8 cellular contexts compared by ENCODE assay signal in the genomic region with DNA sequence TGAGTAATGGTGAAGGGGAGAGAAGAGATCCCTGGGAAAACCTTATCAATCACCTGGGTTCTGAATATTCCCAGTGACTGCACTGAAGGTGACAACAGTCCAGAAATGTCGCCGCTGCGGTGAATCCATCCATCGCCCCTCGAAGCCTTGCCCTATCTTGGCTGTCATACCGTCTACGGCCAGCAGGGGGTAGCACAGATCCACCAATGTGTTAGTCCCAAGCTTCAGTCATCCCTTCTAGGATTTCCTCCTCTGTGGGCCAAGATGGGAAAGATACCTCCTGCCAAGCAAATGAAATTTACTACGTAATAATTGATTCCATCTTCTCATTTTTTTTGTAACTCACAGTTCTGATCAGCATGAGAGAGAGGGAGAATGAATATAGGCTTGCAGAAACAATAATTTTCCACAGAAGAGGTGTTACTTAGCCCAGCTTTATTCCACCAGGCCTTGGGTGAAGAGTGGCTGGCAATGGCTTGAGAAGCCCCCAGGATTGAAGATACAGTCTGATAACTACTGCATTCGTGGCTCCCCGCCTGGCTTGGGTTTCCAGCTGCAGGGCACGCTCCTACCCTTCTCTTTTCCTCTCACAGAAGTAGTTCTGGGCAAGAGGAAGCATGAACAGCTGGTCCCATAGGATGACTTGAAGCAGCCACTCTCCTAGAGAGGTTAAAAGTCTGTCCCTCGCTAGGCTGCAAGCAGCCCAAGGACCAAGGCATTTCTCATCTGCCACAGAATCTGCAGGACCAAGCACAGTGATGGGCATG. TPM values are rescaled to one million over a fixed set of nuclear protein-coding genes. Genes with fewer than 3 reads are reported as not detected.
A peak's percentile ranks its signal among the peaks of the same experiment; 100 is the strongest.
DNase-seq lines count a peak whose midpoint lies in the region; ATAC-seq and TF ChIP-seq lines count a peak whose summit lies in the region.

No MANE protein-coding gene starts in this region.

- H3K9me3 Mint-ChIP-seq in Calu3 (ENCODE audit: low read depth, unreplicated experiment) = no peaks in the 10 kb centered on the region
- H3K9me3 Mint-ChIP-seq in natural killer cell = no peaks in the 10 kb centered on the region

- H2AFZ ChIP-seq in Karpas-422 (ENCODE audit: low read length) = no peak overlapping the region
- no peak overlapping the region for H2AFZ ChIP-seq in PC-9

- no peaks in the 10 kb centered on the region for H3K79me2 ChIP-seq in Karpas-422 (ENCODE audit: low read length)
- H3K79me2 ChIP-seq in PC-9 (ENCODE audit: low read depth) = no peaks in the 10 kb centered on the region

- intact Hi-C loops in Calu3 (cut with micrococcal nuclease; ENCODE audit: unreplicated experiment) = loop anchor here (1.0 kb wide), 3 partner anchors 16 to 206 kb away; no protein-coding TSS in a partner anchor
- intact Hi-C loops in PC-9 (cut with micrococcal nuclease; ENCODE audit: unreplicated experiment) = loop anchor here (1.0 to 5.0 kb wide), 3 partner anchors 166 to 633 kb away; no protein-coding TSS in a partner anchor
- intact Hi-C loops in natural killer cell (cut with micrococcal nuclease) = loop anchor here (1.0 to 2.0 kb wide), 3 partner anchors 16 to 166 kb away; no protein-coding TSS in a partner anchor

- H3K4me3 ChIP-seq in Karpas-422 (ENCODE audit: low read length) (no peak overlapping the region), PC-9 (no peak overlapping the region)

- H4K20me1 ChIP-seq in Karpas-422 (ENCODE audit: insufficient read depth, low read depth, low read length) (peaks cover 6% of the 10 kb centered on the region; the same call in 1 of the 2 replicates), PC-9 (ENCODE audit: insufficient read depth) (no peaks in the 10 kb centered on the region)

- H3F3A ChIP-seq in PC-9 (ENCODE audit: insufficient read depth, low read depth) = peaks cover 31% of the 10 kb centered on the region

- H3K4me1 Mint-ChIP-seq in Calu3 (ENCODE audit: low read depth, unreplicated experiment) (no peaks in the 10 kb centered on the region), natural killer cell (peaks cover 42% of the 10 kb centered on the region in 2 donors)

- no peaks in the 10 kb centered on the region for H3K9me2 ChIP-seq in Karpas-422 (replicated peaks; ENCODE audit: insufficient read depth, low read length)
- no peaks in the 10 kb centered on the region for H3K9me2 ChIP-seq in PC-9 (ENCODE audit: insufficient read depth)

- H3K4me3 Mint-ChIP-seq in Calu3 (ENCODE audit: low read depth, unreplicated experiment) = no peak overlapping the region
- peak overlapping the region; percentile 81 for H3K4me3 Mint-ChIP-seq in natural killer cell

- no peak for TF ChIP-seq POLR2A in erythroblast (IDR thresholded peaks at IDR 0.05; ENCODE audit: low read length)

- DNase-seq in Calu3 (peak; percentile 95), Karpas-422 (peak; percentile 91), PC-9 (peak; percentile 57 to 80), activated T-cell treated with anti-CD3 and anti-CD28 coated beads for 48 hours (ENCODE audit: low read depth) (peak; percentile 78), erythroblast (lab: John Stamatoyannopoulos, UW) (peak; percentile 70 to 88), natural killer cell (peak; percentile 88)
- peak; percentile 93 for DNase-seq in stimulated activated naive CD8-positive, alpha-beta T cell treated with anti-CD3 and anti-CD28 coated beads, Interleukin-15, Interleukin-2, amounts not matched to agents 100 U/mL and 50 U/mL, for 24 hours

- no peaks in the 10 kb centered on the region for H3K9me3 ChIP-seq in Karpas-422 (ENCODE audit: low read length)
- no peaks in the 10 kb centered on the region for H3K9me3 ChIP-seq in PC-9 (ENCODE audit: insufficient read depth, low read depth)

- no peak overlapping the region for H3K4me2 ChIP-seq in Karpas-422 (ENCODE audit: low read depth, low read length, poor library complexity, severe bottlenecking)
- H3K4me2 ChIP-seq in PC-9 = peak overlapping the region; percentile 16; the same call in 1 of the 2 replicates

- H3K36me3 Mint-ChIP-seq in Calu3 (ENCODE audit: insufficient read depth, unreplicated experiment) (peaks cover 16% of the 10 kb centered on the region), natural killer cell (no peaks in the 10 kb centered on the region)

- H3K9ac ChIP-seq in Karpas-422 (ENCODE audit: low read length) = no peak overlapping the region

- H3K27me3 ChIP-seq in Karpas-422 (ENCODE audit: low read length) (no peaks in the 10 kb centered on the region), PC-9 (ENCODE audit: insufficient read depth, low read depth) (no peaks in the 10 kb centered on the region)

- H3K36me3 ChIP-seq in Karpas-422 (ENCODE audit: insufficient read depth, low read length) = no peaks in the 10 kb centered on the region
- no peaks in the 10 kb centered on the region for H3K36me3 ChIP-seq in PC-9 (ENCODE audit: low read depth)

- no peak overlapping the region for H3K27ac Mint-ChIP-seq in Calu3 (ENCODE audit: unreplicated experiment)
- peak overlapping the region in 1 of 2 donors; percentile 76 for H3K27ac Mint-ChIP-seq in natural killer cell

- H3K4me1 ChIP-seq in Karpas-422 (ENCODE audit: low read length) (peaks cover 11% of the 10 kb centered on the region), PC-9 (replicated peaks; ENCODE audit: insufficient read depth) (peaks cover 8% of the 10 kb centered on the region; the same call in 1 of the 2 replicates)

- peak; percentile 98 for TF ChIP-seq CTCF in Calu3 (IDR thresholded peaks at IDR 0.05; ENCODE audit: unreplicated experiment)
- TF ChIP-seq CTCF in PC-9 (conservative IDR thresholded peaks at IDR 0.05) = peak; percentile 98
- peak; percentile 99 for TF ChIP-seq CTCF in natural killer cell (IDR thresholded peaks at IDR 0.05)

- peaks cover 43% of the 10 kb centered on the region for H3K27me3 Mint-ChIP-seq in Calu3 (ENCODE audit: unreplicated experiment)
- H3K27me3 Mint-ChIP-seq in natural killer cell (ENCODE audit: low read depth in 2 of 2) = no peaks in the 10 kb centered on the region

- BruUV-seq in Calu3 (replicated peaks; lab: Mats Ljungman, UMichigan) (no TSS peak), PC-9 (replicated peaks; lab: Mats Ljungman, UMichigan) (no TSS peak)

- no peak overlapping the region for H3K27ac ChIP-seq in Karpas-422 (ENCODE audit: low read length)
- no peak overlapping the region for H3K27ac ChIP-seq in PC-9

- ATAC-seq in natural killer cell (peak; percentile 26 to 64 (median 31)), GM18868 (IDR thresholded peaks at IDR 0.05; ENCODE audit: unreplicated experiment) (no peak)
- no peak for ATAC-seq in stimulated activated naive CD8-positive, alpha-beta T cell treated with anti-CD3 and anti-CD28 coated beads, Interleukin-15, Interleukin-2, amounts not matched to agents 100 U/mL and 50 U/mL, for 24 hours

- POLR2A ChIA-PET in PC-9 (lab: Charles Lee; ENCODE audit: unreplicated experiment) = interaction anchor here (0.5 kb wide), 1 partner anchor 80 kb away, joined by 3 read pairs; no protein-coding TSS in a partner anchor

- CTCF ChIA-PET in Calu3 (lab: Charles Lee) (interaction anchor here (0.5 to 3.8 kb wide), 27 partner anchors 12 to 730 kb away, joined by 3 to 66 read pairs (median 4); partner anchors contain the start of genes ACBD4, C1QL1 and HEXIM1), PC-9 (lab: Charles Lee) (interaction anchor here (0.6 to 1.9 kb wide), 12 partner anchors 10 to 207 kb away, joined by 3 to 17 read pairs (median 6); partner anchors contain the start of gene ACBD4)

RNA-seq across cellular contexts. Expression of gene FMNL1, which starts 2.6 kb away (rescaled TPM):
- total RNA-seq in Calu3 (2022) (8.5 and 9.6 TPM in 2 replicates), PC-9 (2021) (12.9 and 18.7 TPM in 2 replicates), natural killer cell (100 to 1,000 TPM; 741 to 836 (median 752) TPM)
- not detected in 2 replicates for total RNA-seq in Karpas-422 (2014; rRNA removed; shearing (Covaris generic); ENCODE audit: low replicate concordance)

RNA-seq across cellular contexts. Expression of gene SPATA32, which starts 42.8 kb away (rescaled TPM):
- total RNA-seq in Calu3 (2022) (0.85 and 0.88 TPM in 2 replicates), PC-9 (2021) (0.35 and 0.48 TPM in 2 replicates), natural killer cell (under 1 TPM in 1 of 3 donors, not detected in 2; 0.43 TPM)
- not detected in 2 replicates for total RNA-seq in Karpas-422 (2014; rRNA removed; shearing (Covaris generic); ENCODE audit: low replicate concordance)

RNA-seq across cellular contexts. Expression of gene HEXIM2, which starts 57.4 kb away (rescaled TPM):
- total RNA-seq in Calu3 (2022) (16.3 and 17.1 TPM in 2 replicates), PC-9 (2021) (22.4 and 32.2 TPM in 2 replicates), natural killer cell (1 to 10 TPM; 4.1 to 5.3 (median 4.5) TPM)
- 1.4 and 14.3 TPM in 2 replicates for total RNA-seq in Karpas-422 (2014; rRNA removed; shearing (Covaris generic); ENCODE audit: low replicate concordance)

Comparison
In these comparisons a context has a peak if more than half of its experiments do, and no peak if none do; other contexts are left out.
1. ATAC-seq: peak in natural killer cell (3 of 3); none in stimulated activated naive CD8-positive, alpha-beta T cell treated with anti-CD3 and anti-CD28 coated beads, Interleukin-15, Interleukin-2, amounts not matched to agents 100 U/mL and 50 U/mL, for 24 hours (single experiment) and GM18868 (single experiment).
2. RNA of gene FMNL1, which starts 2.6 kb away (total RNA-seq): 741 to 836 TPM in natural killer cell; 12.9 to 18.7 TPM in PC-9, 8.5 to 9.6 TPM in Calu3 and not detected in Karpas-422; every median in the first group is over 10 times any median in the second.
3. Peak in every context shown above with its lines, with median percentiles within 50 percentile points of each other: DNase-seq and CTCF ChIP-seq.